In genomic region chr1:151147132-151147503, GRCh38 we compare ENCODE assay signal across 6 cellular contexts. TPM values are rescaled to one million over a fixed set of nuclear protein-coding genes. Genes with fewer than 3 reads are reported as not detected.
DNase-seq lines count a peak whose midpoint lies in the region; ATAC-seq, FAIRE-seq and TF ChIP-seq lines count a peak whose summit lies in the region.

No MANE protein-coding gene starts in this region.

- no TSS peak for BruUV-seq in MCF 10A (replicated peaks; lab: Mats Ljungman, UMichigan)

- intact Hi-C loops in MCF 10A (cut with micrococcal nuclease) = no loop called here

- peaks cover 0 to 5% of the 10 kb centered on the region in 2 experiments; a peak in 1 of 3 replicates for H3K36me3 ChIP-seq in HEK293 (ENCODE audit: control insufficient read depth in 2 of 2, insufficient read depth in 1 of 2, low read length in 2 of 2)

- H3K27ac Mint-ChIP-seq in MCF 10A (ENCODE audit: low read depth, unreplicated experiment) = peak overlapping the region; percentile 13
- H3K27ac Mint-ChIP-seq in nephron = peak overlapping the region; percentile 33 to 88 (median 85)

- DNase-seq in MCF 10A (ENCODE audit: unreplicated experiment) (peak; percentile 34), iPS-NIHi11 (ENCODE audit: low spot score) (no peak), GM12892 (ENCODE audit: insufficient read length) (no peak)

- H3K36me3 Mint-ChIP-seq in MCF 10A (ENCODE audit: insufficient read depth, unreplicated experiment) (no peaks in the 10 kb centered on the region), nephron (ENCODE audit: low read depth) (no peaks in the 10 kb centered on the region)

- no peaks in the 10 kb centered on the region for H3K9me3 ChIP-seq in HEK293 (ENCODE audit: control insufficient read depth, insufficient read depth, low read depth, low read length)

- H3K4me1 Mint-ChIP-seq in MCF 10A (ENCODE audit: insufficient read depth, unreplicated experiment) (peaks cover 10% of the 10 kb centered on the region), nephron (peaks cover 40% of the 10 kb centered on the region)

- H3K4me3 Mint-ChIP-seq in MCF 10A (ENCODE audit: unreplicated experiment) (peak overlapping the region; percentile 73), nephron (peak overlapping the region; percentile 87 to 89 (median 88))

- H3K27ac ChIP-seq in HEK293 (ENCODE audit: extremely low read depth, low read depth, low read length) = no peak overlapping the region; the same call in 1 of the 2 replicates

- ATAC-seq in GM21447 (IDR thresholded peaks at IDR 0.05; ENCODE audit: unreplicated experiment) = no peak

- H3K4me1 ChIP-seq in HEK293 (ENCODE audit: control insufficient read depth, insufficient read depth, low read length) = peaks cover 3% of the 10 kb centered on the region; the same call in 1 of the 2 replicates

- POLR2A ChIA-PET in HEK293 (lab: Yijun Ruan, JAX) (no interaction called here), MCF 10A (lab: Yijun Ruan, JAX) (interaction anchor here (0.6 to 1.0 kb wide), 4 partner anchors 9 to 142 kb away, joined by 3 to 4 read pairs (median 4); no protein-coding TSS in a partner anchor)

- TF ChIP-seq CTCF in HEK293 (tag by site-specific recombination; IDR thresholded peaks at IDR 0.05) (no peak), MCF 10A (IDR thresholded peaks at IDR 0.05; ENCODE audit: unreplicated experiment) (no peak), nephron (IDR thresholded peaks at IDR 0.05; ENCODE audit: unreplicated experiment in 3 of 3) (no peak)

- TF ChIP-seq POLR2A in GM12892 (IDR thresholded peaks at IDR 0.05; ENCODE audit: low read depth, low read length) = no peak

- H3K27me3 Mint-ChIP-seq in MCF 10A (ENCODE audit: insufficient read depth, unreplicated experiment) = no peaks in the 10 kb centered on the region
- no peaks in the 10 kb centered on the region for H3K27me3 Mint-ChIP-seq in nephron (ENCODE audit: low read depth)

- no peak for FAIRE-seq in GM12892 (lab: Jason Lieb, UNC)

- CTCF ChIA-PET in HEK293 (lab: Yijun Ruan, JAX) = interaction anchor here (1.6 kb wide), 1 partner anchor 47 kb away, joined by 7 read pairs; no protein-coding TSS in a partner anchor
- CTCF ChIA-PET in MCF 10A (lab: Yijun Ruan, JAX) = interaction anchor here (0.5 to 1.2 kb wide), 5 partner anchors 47 to 161 kb away, joined by 3 read pairs; no protein-coding TSS in a partner anchor

- H3K4me3 ChIP-seq in HEK293 (ENCODE audit: low read depth, low read length) = peak overlapping the region; percentile 19; the same call in 1 of the 2 replicates

- no peaks in the 10 kb centered on the region for H3K9me3 Mint-ChIP-seq in MCF 10A (ENCODE audit: unreplicated experiment)
- H3K9me3 Mint-ChIP-seq in nephron = no peaks in the 10 kb centered on the region

TF ChIP-seq in HEK293, 187 proteins besides CTCF, POLR2A, EP300 and RAD21 (continues in another document):
- TF ChIP-seq ZSCAN23 (tag by site-specific recombination; IDR thresholded peaks at IDR 0.05) (no peak), IKZF3 (tag by site-specific recombination; IDR thresholded peaks at IDR 0.05) (0 out of 2 replicates have a peak, but pooled peaks have one; percentile 8), EGR2 (tag by site-specific recombination; IDR thresholded peaks at IDR 0.05; ENCODE audit: low read depth) (no peak), BCL11B (tag by site-specific recombination; IDR thresholded peaks at IDR 0.05; ENCODE audit: low read depth) (no peak), ZNF366 (tag by site-specific recombination; conservative IDR thresholded peaks at IDR 0.05) (peak; percentile 10; the same call in 1 of the 2 replicates), ZNF146 (tag by site-specific recombination; IDR thresholded peaks at IDR 0.05) (no peak), SALL2 (tag by site-specific recombination; IDR thresholded peaks at IDR 0.05; ENCODE audit: borderline replicate concordance) (no peak), ZNF202 (tag by site-specific recombination; IDR thresholded peaks at IDR 0.05; ENCODE audit: borderline replicate concordance) (no peak), ZNF610 (tag by site-specific recombination; IDR thresholded peaks at IDR 0.05; ENCODE audit: borderline replicate concordance) (no peak), ZNF837 (tag by site-specific recombination; IDR thresholded peaks at IDR 0.05) (no peak), ZNF426 (tag by site-specific recombination; IDR thresholded peaks at IDR 0.05) (no peak), ZNF747 (tag by site-specific recombination; IDR thresholded peaks at IDR 0.05) (no peak), ZNF513 (tag by site-specific recombination; IDR thresholded peaks at IDR 0.05) (no peak), ZNF2 (tag by site-specific recombination; IDR thresholded peaks at IDR 0.05) (0 out of 2 replicates have a peak, but pooled peaks have one; percentile 5), ZIC2 (tag by site-specific recombination; IDR thresholded peaks at IDR 0.05) (peak; percentile 71), ZBTB48 (tag by site-specific recombination; IDR thresholded peaks at IDR 0.05) (no peak), ZNF670 (tag by site-specific recombination; IDR thresholded peaks at IDR 0.05; ENCODE audit: low read depth) (no peak), ZFHX2 (tag by site-specific recombination; conservative IDR thresholded peaks at IDR 0.05) (peak; percentile 43; the same call in 1 of the 2 replicates), ZNF362 (tag by site-specific recombination; IDR thresholded peaks at IDR 0.05) (no peak), PRDM2 (tag by site-specific recombination; IDR thresholded peaks at IDR 0.05; ENCODE audit: borderline replicate concordance) (no peak)

RNA-seq across cellular contexts. Expression of gene SEMA6C, which starts 0.7 kb away (rescaled TPM):
- 2.3 and 9.5 TPM in 2 replicates for total RNA-seq in MCF 10A (2022)
- 1.4 TPM for polyA plus RNA-seq in GM12892 (2012; ENCODE audit: missing spikeins)

RNA-seq across cellular contexts. Expression of gene TNFAIP8L2, which starts 9.3 kb away (rescaled TPM):
- not detected in 2 replicates for total RNA-seq in MCF 10A (2022)
- polyA plus RNA-seq in GM12892 (2012; ENCODE audit: missing spikeins) = 7.5 TPM

RNA-seq across cellular contexts. Expression of gene LYSMD1, which starts 18.6 kb away (rescaled TPM):
- 14.4 and 22.3 TPM in 2 replicates for total RNA-seq in MCF 10A (2022)
- 8.1 TPM for polyA plus RNA-seq in GM12892 (2012; ENCODE audit: missing spikeins)

RNA-seq across cellular contexts. Expression of gene SCNM1, which starts 18.8 kb away (rescaled TPM):
- total RNA-seq in MCF 10A (2022) = 88.5 and 93.0 TPM in 2 replicates
- polyA plus RNA-seq in GM12892 (2012; ENCODE audit: missing spikeins) = 53.4 TPM

RNA-seq across cellular contexts. Expression of gene TMOD4, which starts 28.7 kb away (rescaled TPM):
- 1.1 TPM in 1 of 2 replicates, not detected in the other for total RNA-seq in MCF 10A (2022)
- polyA plus RNA-seq in GM12892 (2012; ENCODE audit: missing spikeins) = not detected
